ENCODE assay signal across 30 cellular contexts in genomic region chr3:193941486-193941885, GRCh38.
"Had no signal": no experiment of that assay in that cellular context is flagged by ENCODE, and none has a peak within 500 bp of the region (broad histone marks: within the 10 kb centered on the region; RNA-seq: fewer than 3 reads in every experiment).

No MANE protein-coding gene starts in this region.

- FAIRE-seq: bronchial epithelial cell, TTC549 had no signal

- H3K27me3 ChIP-seq: ascending aorta had no signal

- H3K27ac ChIP-seq: ascending aorta, cardiac muscle cell, VCaP had no signal

- H3K9me3 ChIP-seq: ascending aorta had no signal

- H3K36me3 ChIP-seq: ascending aorta, cardiac muscle cell had no signal

- ATAC-seq: activated CD8-positive, alpha-beta memory T cell treated with anti-CD3 and anti-CD28 coated beads, Interleukin-2, amount 10 ng/mL, durations not matched to agents 7 days and 5 days; activated CD8-positive, alpha-beta T cell treated with anti-CD3 and anti-CD28 coated beads for 36 hours; activated naive CD8-positive, alpha-beta T cell treated with anti-CD3 and anti-CD28 coated beads, Interleukin-2, amount 50 U/mL, for 24 hours had no signal

- DNase-seq: activated B cell treated with CpG ODN at 0.5 μM for 24 hours; activated CD4-positive, alpha-beta memory T cell treated with anti-CD3 and anti-CD28 coated beads for 36 hours; activated CD4-positive, alpha-beta T cell treated with anti-CD3 and anti-CD28 coated beads for 4 hours; activated CD4-positive, alpha-beta T cell treated with anti-CD3 and anti-CD28 coated beads, Interleukin-2, amount 10 ng/mL, durations not matched to agents 24 days and 14 days; activated CD4-positive, alpha-beta T cell treated with anti-CD3 and anti-CD28 coated beads, Interleukin-2, amount 50 U/mL, for 1 hour; activated CD4-positive, alpha-beta T cell treated with anti-CD3 and anti-CD28 coated beads, Interleukin-2, amount 50 U/mL, for 4 hours; activated CD4-positive, CD25-positive, alpha-beta regulatory T cell treated with anti-CD3 and anti-CD28 coated beads, Interleukin-2, amount 50 U/mL, for 72 hours; activated CD8-positive, alpha-beta memory T cell treated with anti-CD3 and anti-CD28 coated beads, Interleukin-2, amount 10 ng/mL, durations not matched to agents 7 days and 5 days; activated CD8-positive, alpha-beta memory T cell treated with anti-CD3 and anti-CD28 coated beads, Interleukin-2, amount 50 U/mL, for 48 hours; activated CD8-positive, alpha-beta T cell treated with anti-CD3 and anti-CD28 coated beads for 36 hours; activated effector memory CD4-positive, alpha-beta T cell treated with Interleukin-2 at 50 U/mL for 16 hours; activated gamma-delta T cell; activated naive CD4-positive, alpha-beta T cell treated with anti-CD3 and anti-CD28 coated beads, Interleukin-2, amount 10 ng/mL, durations not matched to agents 7 days and 5 days; activated naive CD4-positive, alpha-beta T cell treated with Interleukin-2 at 50 U/mL for 16 hours; activated naive CD8-positive, alpha-beta T cell treated with anti-CD3 and anti-CD28 coated beads, Interleukin-2, amount 10 ng/mL, durations not matched to agents 7 days and 5 days; activated naive CD8-positive, alpha-beta T cell treated with anti-CD3 and anti-CD28 coated beads, Interleukin-2, amount 50 U/mL, for 24 hours; activated T-cell treated with anti-CD3 and anti-CD28 coated beads, Interleukin-2, amount 50 U/mL, for 24 hours; activated T-cell treated with anti-CD3 and anti-CD28 coated beads, Interleukin-2, amount 50 U/mL, for 48 hours; amygdala; anterior cingulate cortex; caudate nucleus; cerebellar nuclear complex; T-helper 1 cell; T-helper 2 cell; T-helper 9 cell had no signal

- H3K4me3 ChIP-seq: ascending aorta, cardiac muscle cell had no signal
